8 cellular contexts compared by ENCODE assay signal in the genomic region with DNA sequence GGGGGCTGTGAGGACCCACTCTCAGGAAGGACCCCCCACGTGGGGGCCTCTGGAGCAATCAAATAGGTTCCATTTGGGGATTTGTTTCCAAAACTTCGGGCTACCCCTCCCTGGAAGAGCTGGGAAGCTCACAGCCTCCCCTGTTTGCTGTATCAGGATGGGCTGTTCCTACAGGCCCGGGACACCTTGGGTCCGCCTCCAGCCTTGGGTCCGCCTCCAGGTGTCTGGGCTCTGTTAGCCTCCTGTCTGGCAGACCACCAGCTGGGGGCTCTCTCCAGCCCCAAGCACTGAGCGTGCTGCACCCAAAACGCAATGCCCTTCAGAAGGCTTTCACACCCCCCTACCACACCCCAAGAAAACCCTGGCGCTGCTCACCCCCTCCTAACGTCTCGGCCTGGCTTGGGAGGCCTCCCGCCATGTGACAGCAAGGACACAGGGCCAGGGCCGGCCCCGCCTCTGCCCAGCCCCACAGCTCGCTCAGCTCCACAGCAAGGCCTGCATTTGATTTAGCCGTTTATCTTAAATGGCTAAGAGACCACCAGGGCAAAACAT. TPM values are rescaled to one million over a fixed set of nuclear protein-coding genes. Genes with fewer than 3 reads are reported as not detected.
A peak's percentile ranks its signal among the peaks of the same experiment; 100 is the strongest.
DNase-seq lines count a peak whose midpoint lies in the region; ATAC-seq and TF ChIP-seq lines count a peak whose summit lies in the region.
"Had no signal": no experiment of that assay in that cellular context is flagged by ENCODE, and none has a peak within 500 bp of the region (broad histone marks: within the 10 kb centered on the region; RNA-seq: fewer than 3 reads in every experiment).

No MANE protein-coding gene starts in this region.

- H3K4me2 ChIP-seq in HCT116 (ENCODE audit: low read length) = peak overlapping the region; percentile 42
- peak overlapping the region; percentile 81 for H3K4me2 ChIP-seq in hepatocyte

- POLR2A ChIA-PET in HCT116 (lab: Charles Lee) = no interaction called here
- POLR2A ChIA-PET in activated CD4-positive, alpha-beta memory T cell treated with anti-CD3 and anti-CD28 coated beads, Interleukin-2, amount 10 ng/mL, durations not matched to agents 7 days and 5 days (lab: Charles Lee) = interaction anchor here (23.9 to 41.9 kb wide), 3 partner anchors 5 to 32 kb away, joined by 573 to 1689 read pairs (median 573); a partner anchor contains a TSS

- TF ChIP-seq POLR2A in HCT116 (IDR thresholded peaks at IDR 0.05; ENCODE audit: borderline replicate concordance, extremely low read depth, insufficient read depth, insufficient read length) = no peak

- H2AFZ ChIP-seq in HCT116 (ENCODE audit: low read depth, low read length, poor library complexity, severe bottlenecking) (peak overlapping the region; percentile 38), hepatocyte (peak overlapping the region; percentile 11)

- CTCF ChIA-PET in HCT116 (lab: Charles Lee) = no interaction called here
- CTCF ChIA-PET in activated CD4-positive, alpha-beta memory T cell treated with anti-CD3 and anti-CD28 coated beads, Interleukin-2, amount 10 ng/mL, durations not matched to agents 7 days and 5 days (lab: Charles Lee) = interaction anchor here (0.6 to 16.6 kb wide), 9 partner anchors 8 to 164 kb away, joined by 3 to 214 read pairs (median 6); no protein-coding TSS in a partner anchor

- H3K9me3 ChIP-seq in HCT116 (ENCODE audit: control insufficient read depth in 1 of 2, insufficient read depth in 1 of 2, low read depth in 1 of 2, low read length in 2 of 2) (no peaks in the 10 kb centered on the region), hepatocyte (ENCODE audit: low read depth) (no peaks in the 10 kb centered on the region)

- RAD21 ChIA-PET in HCT116 (lab: Charles Lee; ENCODE audit: low non-redundant PET in 1 of 2, low total read pairs in 2 of 2, uncharacterized antibody in 2 of 2, unreplicated experiment in 2 of 2) = no interaction called here

- peaks cover 22 to 56% of the 10 kb centered on the region in 2 experiments; a peak in 3 of 4 replicates for H3K4me1 ChIP-seq in HCT116 (ENCODE audit: control insufficient read depth in 1 of 2, insufficient read depth in 2 of 2, low read length in 2 of 2)
- peaks cover 39% of the 10 kb centered on the region for H3K4me1 ChIP-seq in hepatocyte (ENCODE audit: insufficient read depth)

- peak overlapping the region; percentile 99 for H3K27ac Mint-ChIP-seq in activated CD4-positive, alpha-beta memory T cell treated with anti-CD3 and anti-CD28 coated beads, Interleukin-2, amount 10 ng/mL, durations not matched to agents 7 days and 5 days

- no TSS peak for BruUV-seq in HCT116 (replicated peaks; lab: Mats Ljungman, UMichigan)

- TF ChIP-seq RAD21 in HCT116 (IDR thresholded peaks at IDR 0.05; ENCODE audit: low read depth) = no peak

- H3K79me2 ChIP-seq in HCT116 (ENCODE audit: insufficient read depth, low read length) (no peaks in the 10 kb centered on the region), hepatocyte (peaks cover 8% of the 10 kb centered on the region)

- H3K36me3 ChIP-seq in HCT116 (ENCODE audit: control insufficient read depth in 1 of 2, insufficient read depth in 2 of 2, low read length in 2 of 2) (no peaks in the 10 kb centered on the region), hepatocyte (replicated peaks; ENCODE audit: insufficient read depth, low read depth) (no peaks in the 10 kb centered on the region)

- H3K9ac ChIP-seq in HCT116 (ENCODE audit: low read length) = peak overlapping the region; percentile 1; the same call in 1 of the 2 replicates

- ATAC-seq in HCT116 = peak; percentile 88
- peak; percentile 47 for ATAC-seq in sciatic nerve
- no peak for ATAC-seq in activated CD4-positive, CD25-positive, alpha-beta regulatory T cell treated with anti-CD3 and anti-CD28 coated beads, Interleukin-2, amount 50 U/mL, for 24 hours
- no peak for ATAC-seq in GM18502 (IDR thresholded peaks at IDR 0.05; ENCODE audit: poor library complexity, unreplicated experiment)
- ATAC-seq: Panc1 had no signal

- DNase-seq in HCT116 (ENCODE audit: low read depth, low spot score) (peak; percentile 15), hepatocyte (ENCODE audit: low spot score) (peak; percentile 82), sciatic nerve (ENCODE audit: low spot score) (no peak), NCI-H1105 treated with DMSO at 0.1 percent for 48 hours (lab: John Stamatoyannopoulos, UW) (no peak)
- DNase-seq in activated CD4-positive, alpha-beta memory T cell treated with anti-CD3 and anti-CD28 coated beads, Interleukin-2, amount 10 ng/mL, durations not matched to agents 7 days and 5 days = no peak

- H3K4me3 ChIP-seq in HCT116 (replicated peaks in 1 of 2; ENCODE audit: low read depth in 1 of 2, low read length in 2 of 2) = no peak overlapping the region
- no peak overlapping the region for H3K4me3 ChIP-seq in hepatocyte

- intact Hi-C loops in HCT116 (cut with micrococcal nuclease) = no loop called here
- intact Hi-C loops in sciatic nerve (cut with DNase I) = no loop called here

- H3K9me2 ChIP-seq in HCT116 (ENCODE audit: insufficient read depth) = no peaks in the 10 kb centered on the region
- H3K9me2 ChIP-seq in hepatocyte (replicated peaks; ENCODE audit: insufficient read depth) = no peaks in the 10 kb centered on the region

- H3K4me1 Mint-ChIP-seq in activated CD4-positive, alpha-beta memory T cell treated with anti-CD3 and anti-CD28 coated beads, Interleukin-2, amount 10 ng/mL, durations not matched to agents 7 days and 5 days = peaks cover 94% of the 10 kb centered on the region

- TF ChIP-seq CTCF in HCT116 (IDR thresholded peaks at IDR 0.05 in 2 of 3, conservative IDR thresholded peaks at IDR 0.05 in 1 of 3; ENCODE audit: borderline replicate concordance in 1 of 3, insufficient read depth in 1 of 3, low read depth in 2 of 3, low read length in 2 of 3) = no peak
- no peak for TF ChIP-seq CTCF in hepatocyte (IDR thresholded peaks at IDR 0.05; ENCODE audit: poor library complexity)

- no peaks in the 10 kb centered on the region for H3K9me3 Mint-ChIP-seq in activated CD4-positive, alpha-beta memory T cell treated with anti-CD3 and anti-CD28 coated beads, Interleukin-2, amount 10 ng/mL, durations not matched to agents 7 days and 5 days

- no peaks in the 10 kb centered on the region for H3K27me3 ChIP-seq in HCT116 (ENCODE audit: insufficient read depth, low read length)
- no peaks in the 10 kb centered on the region for H3K27me3 ChIP-seq in hepatocyte

- 18% methylated on average over 15 of the region's 15 CpGs for WGBS in hepatocyte (ENCODE audit: low lambda C conversion rate, missing lambda C conversion rate)

- H3K27ac ChIP-seq in HCT116 (ENCODE audit: low read depth, low read length) = no peak overlapping the region; the same call in 1 of the 2 replicates
- peak overlapping the region; percentile 67 for H3K27ac ChIP-seq in hepatocyte

- H3K4me3 Mint-ChIP-seq in activated CD4-positive, alpha-beta memory T cell treated with anti-CD3 and anti-CD28 coated beads, Interleukin-2, amount 10 ng/mL, durations not matched to agents 7 days and 5 days = peak overlapping the region; percentile 76

- H4K20me1 ChIP-seq in HCT116 (ENCODE audit: insufficient read depth) (no peaks in the 10 kb centered on the region), hepatocyte (ENCODE audit: insufficient read depth, poor library complexity, severe bottlenecking) (no peaks in the 10 kb centered on the region)

- H3K27me3 Mint-ChIP-seq in activated CD4-positive, alpha-beta memory T cell treated with anti-CD3 and anti-CD28 coated beads, Interleukin-2, amount 10 ng/mL, durations not matched to agents 7 days and 5 days = no peaks in the 10 kb centered on the region

- H3K36me3 Mint-ChIP-seq in activated CD4-positive, alpha-beta memory T cell treated with anti-CD3 and anti-CD28 coated beads, Interleukin-2, amount 10 ng/mL, durations not matched to agents 7 days and 5 days (ENCODE audit: low read depth) = peaks cover 75% of the 10 kb centered on the region

TF ChIP-seq in HCT116, 20 proteins besides CTCF, POLR2A, EP300 and RAD21 (continues in another document):
- no peak for TF ChIP-seq ZNF274 (IDR thresholded peaks at IDR 0.05; ENCODE audit: low read depth, low read length)
- TF ChIP-seq ELF1 (IDR thresholded peaks at IDR 0.05; ENCODE audit: borderline replicate concordance, low read depth) = no peak
- no peak for TF ChIP-seq YY1 (IDR thresholded peaks at IDR 0.05; ENCODE audit: extremely low read depth, insufficient replicate concordance, low read depth, low read length)
- no peak for TF ChIP-seq TCF7L2 (IDR thresholded peaks at IDR 0.05; ENCODE audit: borderline replicate concordance, extremely low read depth, insufficient read depth, insufficient read length)
- TF ChIP-seq CBX3 (IDR thresholded peaks at IDR 0.05; ENCODE audit: low read depth) = no peak
- no peak for TF ChIP-seq SP1 (IDR thresholded peaks at IDR 0.05; ENCODE audit: low read depth)
- TF ChIP-seq, protein P1, sequence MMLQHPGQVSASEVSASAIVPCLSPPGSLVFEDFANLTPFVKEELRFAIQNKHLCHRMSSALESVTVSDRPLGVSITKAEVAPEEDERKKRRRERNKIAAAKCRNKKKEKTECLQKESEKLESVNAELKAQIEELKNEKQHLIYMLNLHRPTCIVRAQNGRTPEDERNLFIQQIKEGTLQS (IDR thresholded peaks at IDR 0.05) = no peak
- no peak for TF ChIP-seq CEBPB (IDR thresholded peaks at IDR 0.05; ENCODE audit: low read depth)

RNA-seq across cellular contexts. Expression of a gene that starts 40.1 kb away (rescaled TPM):
- total RNA-seq in HCT116 (2021; ENCODE audit: unreplicated experiment) (1.1 TPM), hepatocyte (1.8 and 3.2 TPM in 2 replicates), sciatic nerve (0.85 TPM)
- polyA plus RNA-seq in HCT116 (2012) = 0.11 and 0.23 TPM in 2 replicates
- 10 to 100 TPM; 81.7 to 82.0 TPM for total RNA-seq in activated CD4-positive, alpha-beta memory T cell treated with anti-CD3 and anti-CD28 coated beads, Interleukin-2, amount 10 ng/mL, durations not matched to agents 7 days and 5 days
- polyA plus RNA-seq in hepatocyte = 0.28 and 0.50 TPM in 2 replicates

Comparison
In these comparisons a context has a peak if more than half of its experiments do, and no peak if none do; other contexts are left out.
1. ATAC-seq: peak in HCT116 (single experiment) and sciatic nerve (single experiment); none in activated CD4-positive, CD25-positive, alpha-beta regulatory T cell treated with anti-CD3 and anti-CD28 coated beads, Interleukin-2, amount 50 U/mL, for 24 hours (0 of 2) and GM18502 (single experiment).
2. DNase-seq: peak in HCT116 (single experiment) and hepatocyte (single experiment); none in activated CD4-positive, alpha-beta memory T cell treated with anti-CD3 and anti-CD28 coated beads, Interleukin-2, amount 10 ng/mL, durations not matched to agents 7 days and 5 days (single experiment), sciatic nerve (single experiment) and NCI-H1105 treated with DMSO at 0.1 percent for 48 hours (single experiment).
3. RNA of a gene that starts 40.1 kb away (total RNA-seq): 81.7 to 82.0 TPM in activated CD4-positive, alpha-beta memory T cell treated with anti-CD3 and anti-CD28 coated beads, Interleukin-2, amount 10 ng/mL, durations not matched to agents 7 days and 5 days; 1.8 to 3.2 TPM in hepatocyte, 1.1 TPM in HCT116 (single experiment) and 0.85 TPM in sciatic nerve (single experiment); every median in the first group is over 10 times any median in the second.